1 cellular context compared by ENCODE assay signal in genomic region chr12:56636675-56637540, GRCh38.
TF ChIP-seq lines count a peak whose summit lies in the region.

No MANE protein-coding gene starts in this region.

TF ChIP-seq in HepG2, 621 proteins besides CTCF, POLR2A, EP300 and RAD21 (continued from another document and continues in another):
- TF ChIP-seq ZNF362 (CRISPR knock-in tag; IDR thresholded peaks at IDR 0.05; ENCODE audit: borderline replicate concordance) (no peak), ZNF253 (CRISPR knock-in tag; IDR thresholded peaks at IDR 0.05; ENCODE audit: borderline replicate concordance) (no peak), PRDM4 (CRISPR knock-in tag; IDR thresholded peaks at IDR 0.05; ENCODE audit: borderline replicate concordance) (no peak), E2F2 (CRISPR knock-in tag; IDR thresholded peaks at IDR 0.05; ENCODE audit: borderline replicate concordance) (no peak), ZSCAN30 (CRISPR knock-in tag; IDR thresholded peaks at IDR 0.05) (peak; percentile 100), ZKSCAN5 (CRISPR knock-in tag; IDR thresholded peaks at IDR 0.05) (no peak), ESRRA (CRISPR knock-in tag; IDR thresholded peaks at IDR 0.05; ENCODE audit: low read depth) (no peak), ZNF503 (CRISPR knock-in tag; IDR thresholded peaks at IDR 0.05) (no peak; the same call in 1 of the 2 replicates), CBX1 (IDR thresholded peaks at IDR 0.05; ENCODE audit: low read depth) (no peak), ZNF337 (CRISPR knock-in tag; IDR thresholded peaks at IDR 0.05; ENCODE audit: borderline replicate concordance, low read depth) (no peak), ZNF205 (CRISPR knock-in tag; IDR thresholded peaks at IDR 0.05) (peak; percentile 75), NKX3-1 (CRISPR knock-in tag; IDR thresholded peaks at IDR 0.05) (no peak), HNRNPK (IDR thresholded peaks at IDR 0.05; ENCODE audit: low read depth, low read length, poor library complexity, severe bottlenecking) (peak; percentile 1), PRDM10 (CRISPR knock-in tag; IDR thresholded peaks at IDR 0.05; ENCODE audit: low read depth) (peak; percentile 79), PATZ1 (CRISPR knock-in tag; IDR thresholded peaks at IDR 0.05) (peak; percentile 100), CSRNP2 (CRISPR knock-in tag; conservative IDR thresholded peaks at IDR 0.05; ENCODE audit: low read depth) (no peak), ZBTB1 (CRISPR knock-in tag; IDR thresholded peaks at IDR 0.05; ENCODE audit: borderline replicate concordance) (no peak), ZNF543 (CRISPR knock-in tag; IDR thresholded peaks at IDR 0.05) (no peak), FOXA1 (IDR thresholded peaks at IDR 0.05) (no peak), FOXA1 (CRISPR knock-in tag; IDR thresholded peaks at IDR 0.05) (peak; percentile 81), ASH2L (IDR thresholded peaks at IDR 0.05; ENCODE audit: insufficient read length, low read depth, low read length) (peak; percentile 77), ARNT2 (CRISPR knock-in tag; IDR thresholded peaks at IDR 0.05; ENCODE audit: low read depth) (no peak; the same call in 1 of the 2 replicates), ZNF451 (CRISPR knock-in tag; IDR thresholded peaks at IDR 0.05) (no peak), ZFP1 (CRISPR knock-in tag; IDR thresholded peaks at IDR 0.05) (no peak; the same call in 1 of the 2 replicates), DMAP1 (CRISPR knock-in tag; IDR thresholded peaks at IDR 0.05) (no peak; the same call in 1 of the 2 replicates), TFAP4 (IDR thresholded peaks at IDR 0.05; ENCODE audit: borderline replicate concordance, low read depth) (peak; percentile 98), MED1 (CRISPR knock-in tag; IDR thresholded peaks at IDR 0.05) (peak; percentile 63), ATF7 (IDR thresholded peaks at IDR 0.05) (no peak), ATF7 (CRISPR knock-in tag; IDR thresholded peaks at IDR 0.05) (no peak), PCBP1 (IDR thresholded peaks at IDR 0.05; ENCODE audit: borderline replicate concordance, low read depth, low read length) (no peak), ZNF616 (CRISPR knock-in tag; IDR thresholded peaks at IDR 0.05; ENCODE audit: low read depth) (no peak), ZNF552 (CRISPR knock-in tag; IDR thresholded peaks at IDR 0.05; ENCODE audit: borderline replicate concordance) (no peak; the same call in 1 of the 2 replicates), ETS1 (CRISPR knock-in tag; IDR thresholded peaks at IDR 0.05) (no peak), ZNF468 (CRISPR knock-in tag; IDR thresholded peaks at IDR 0.05) (no peak), TFDP1 (CRISPR knock-in tag; IDR thresholded peaks at IDR 0.05; ENCODE audit: borderline replicate concordance) (no peak), ZNF782 (CRISPR knock-in tag; IDR thresholded peaks at IDR 0.05; ENCODE audit: borderline replicate concordance) (no peak), ZNF124 (CRISPR knock-in tag; IDR thresholded peaks at IDR 0.05) (peak; percentile 89; the same call in 1 of the 2 replicates), HNRNPLL (IDR thresholded peaks at IDR 0.05; ENCODE audit: low read depth, low read length, poor library complexity, severe bottlenecking) (no peak), XRCC5 (optimal IDR thresholded peaks at IDR 0.05; ENCODE audit: low read length) (peak; percentile 90), CCAR2 (optimal IDR thresholded peaks at IDR 0.05; ENCODE audit: low read depth, low read length) (no peak), BATF2 (CRISPR knock-in tag; IDR thresholded peaks at IDR 0.05) (no peak), SP140L (CRISPR knock-in tag; IDR thresholded peaks at IDR 0.05; ENCODE audit: borderline replicate concordance) (no peak), SALL2 (CRISPR knock-in tag; IDR thresholded peaks at IDR 0.05) (no peak), MLX (CRISPR knock-in tag; IDR thresholded peaks at IDR 0.05) (peak; percentile 36; the same call in 1 of the 2 replicates), BRCA1 (CRISPR knock-in tag; IDR thresholded peaks at IDR 0.05) (no peak), ZNF274 (CRISPR knock-in tag; IDR thresholded peaks at IDR 0.05) (no peak), ZFX (CRISPR knock-in tag; IDR thresholded peaks at IDR 0.05; ENCODE audit: low read depth) (peak; percentile 70)
